ENCODE assay signal across 1 cellular context in genomic region chr17:68482576-68483001, GRCh38.
TF ChIP-seq lines count a peak whose summit lies in the region.

No MANE protein-coding gene starts in this region.

TF ChIP-seq in HepG2, 621 proteins besides CTCF, POLR2A, EP300 and RAD21 (continued from another document and continues in another):
- no peak for TF ChIP-seq PLSCR1 (CRISPR knock-in tag; IDR thresholded peaks at IDR 0.05; ENCODE audit: borderline replicate concordance)
- no peak for TF ChIP-seq ZFP36 (IDR thresholded peaks at IDR 0.05; ENCODE audit: borderline replicate concordance, low read depth, low read length, partially characterized antibody)
- no peak for TF ChIP-seq FOXP1 (IDR thresholded peaks at IDR 0.05)
- TF ChIP-seq FOXP1 (CRISPR knock-in tag; IDR thresholded peaks at IDR 0.05), result peak; percentile 77; the same call in 1 of the 2 replicates
- TF ChIP-seq NONO (IDR thresholded peaks at IDR 0.05), result no peak
- 0 out of 2 replicates have a peak, but pooled peaks have one; percentile 46 for TF ChIP-seq NONO (CRISPR knock-in tag; conservative IDR thresholded peaks at IDR 0.05)
- TF ChIP-seq SMARCE1 (IDR thresholded peaks at IDR 0.05; ENCODE audit: borderline replicate concordance), result no peak
- TF ChIP-seq REST (IDR thresholded peaks at IDR 0.05; ENCODE audit: borderline replicate concordance in 1 of 2, low read depth in 1 of 2, low read length in 2 of 2), result peak in 1 of 2 experiments; percentile 45; a peak in 1 of 4 replicates
- no peak for TF ChIP-seq ZNF558 (CRISPR knock-in tag; IDR thresholded peaks at IDR 0.05; ENCODE audit: borderline replicate concordance)
- TF ChIP-seq ATF1 (CRISPR knock-in tag; IDR thresholded peaks at IDR 0.05), result peak; percentile 67; the same call in 1 of the 2 replicates
- no peak for TF ChIP-seq RELA (CRISPR knock-in tag; IDR thresholded peaks at IDR 0.05)
- TF ChIP-seq TARDBP (CRISPR knock-in tag; IDR thresholded peaks at IDR 0.05), result peak; percentile 83; the same call in 1 of the 2 replicates
- peak; percentile 90 for TF ChIP-seq HHEX (CRISPR knock-in tag; IDR thresholded peaks at IDR 0.05)
- TF ChIP-seq ARID2 (CRISPR knock-in tag; IDR thresholded peaks at IDR 0.05; ENCODE audit: borderline replicate concordance), result 0 out of 2 replicates have a peak, but pooled peaks have one; percentile 35
- peak; percentile 36; the same call in 1 of the 2 replicates for TF ChIP-seq REPIN1 (CRISPR knock-in tag; IDR thresholded peaks at IDR 0.05; ENCODE audit: borderline replicate concordance, low read depth)
- TF ChIP-seq KAT7 (CRISPR knock-in tag; IDR thresholded peaks at IDR 0.05; ENCODE audit: borderline replicate concordance), result no peak
- TF ChIP-seq RCOR2 (CRISPR knock-in tag; IDR thresholded peaks at IDR 0.05), result peak; percentile 68
- peak; percentile 98 for TF ChIP-seq SOX13 (IDR thresholded peaks at IDR 0.05)
- peak in 1 of 2 experiments; percentile 100; a peak in 2 of 4 replicates for TF ChIP-seq SOX13 (CRISPR knock-in tag; conservative IDR thresholded peaks at IDR 0.05 in 1 of 2, IDR thresholded peaks at IDR 0.05 in 1 of 2)
- TF ChIP-seq RERE (CRISPR knock-in tag; IDR thresholded peaks at IDR 0.05; ENCODE audit: low read depth), result peak; percentile 97
- peak; percentile 86 for TF ChIP-seq GFI1 (CRISPR knock-in tag; IDR thresholded peaks at IDR 0.05; ENCODE audit: borderline replicate concordance)
- peak; percentile 87 for TF ChIP-seq HDAC2 (CRISPR knock-in tag; IDR thresholded peaks at IDR 0.05)
- TF ChIP-seq FOXO1 (CRISPR knock-in tag; IDR thresholded peaks at IDR 0.05), result peak; percentile 93
- peak; percentile 35; the same call in 1 of the 2 replicates for TF ChIP-seq TCF7L2 (IDR thresholded peaks at IDR 0.05; ENCODE audit: low read depth, low read length)
- TF ChIP-seq CBFB (CRISPR knock-in tag; IDR thresholded peaks at IDR 0.05), result peak; percentile 57; the same call in 1 of the 2 replicates
- TF ChIP-seq POGK (CRISPR knock-in tag; conservative IDR thresholded peaks at IDR 0.05), result no peak
- peak; percentile 38; the same call in 1 of the 2 replicates for TF ChIP-seq ZNF703 (CRISPR knock-in tag; IDR thresholded peaks at IDR 0.05; ENCODE audit: borderline replicate concordance)
- TF ChIP-seq NFIC (IDR thresholded peaks at IDR 0.05; ENCODE audit: low read length), result peak; percentile 90
- TF ChIP-seq ZHX2 (IDR thresholded peaks at IDR 0.05; ENCODE audit: low read depth), result no peak
- no peak for TF ChIP-seq ZHX2 (CRISPR knock-in tag; IDR thresholded peaks at IDR 0.05; ENCODE audit: borderline replicate concordance)
- no peak for TF ChIP-seq ZNF260 (CRISPR knock-in tag; IDR thresholded peaks at IDR 0.05; ENCODE audit: borderline replicate concordance, low read depth)
- 0 out of 2 replicates have a peak, but pooled peaks have one; percentile 25 for TF ChIP-seq ZSCAN31 (CRISPR knock-in tag; IDR thresholded peaks at IDR 0.05; ENCODE audit: low read depth)
- 0 out of 2 replicates have a peak, but pooled peaks have one; percentile 8 for TF ChIP-seq THAP11 (CRISPR knock-in tag; IDR thresholded peaks at IDR 0.05)
- peak; percentile 91 for TF ChIP-seq TCF7 (IDR thresholded peaks at IDR 0.05; ENCODE audit: low read depth)
- TF ChIP-seq YEATS2 (CRISPR knock-in tag; IDR thresholded peaks at IDR 0.05; ENCODE audit: borderline replicate concordance), result 0 out of 2 replicates have a peak, but pooled peaks have one; percentile 10
- TF ChIP-seq ETV5 (CRISPR knock-in tag; IDR thresholded peaks at IDR 0.05; ENCODE audit: borderline replicate concordance), result peak; percentile 60; the same call in 1 of the 2 replicates
- 0 out of 2 replicates have a peak, but pooled peaks have one; percentile 61 for TF ChIP-seq RFXANK (CRISPR knock-in tag; IDR thresholded peaks at IDR 0.05)
- TF ChIP-seq ZNF430 (CRISPR knock-in tag; IDR thresholded peaks at IDR 0.05), result peak; percentile 78; the same call in 1 of the 2 replicates
- no peak for TF ChIP-seq ZNF546 (CRISPR knock-in tag; conservative IDR thresholded peaks at IDR 0.05)
- TF ChIP-seq ZNF576 (CRISPR knock-in tag; IDR thresholded peaks at IDR 0.05), result no peak
- peak; percentile 88; the same call in 1 of the 2 replicates for TF ChIP-seq RXRA (CRISPR knock-in tag; IDR thresholded peaks at IDR 0.05)
- TF ChIP-seq ZNF577 (CRISPR knock-in tag; IDR thresholded peaks at IDR 0.05; ENCODE audit: borderline replicate concordance, low read depth), result no peak
- peak; percentile 94; the same call in 1 of the 2 replicates for TF ChIP-seq FOXJ3 (CRISPR knock-in tag; IDR thresholded peaks at IDR 0.05; ENCODE audit: borderline replicate concordance)
- TF ChIP-seq ZNF24 (IDR thresholded peaks at IDR 0.05), result no peak
- peak; percentile 98 for TF ChIP-seq GATA4 (IDR thresholded peaks at IDR 0.05; ENCODE audit: borderline replicate concordance, low read depth)
- TF ChIP-seq CBX1 (IDR thresholded peaks at IDR 0.05; ENCODE audit: low read depth), result no peak
- TF ChIP-seq SALL1 (CRISPR knock-in tag; IDR thresholded peaks at IDR 0.05), result peak; percentile 37; the same call in 1 of the 2 replicates
- peak; percentile 89 for TF ChIP-seq BCL6 (CRISPR knock-in tag; IDR thresholded peaks at IDR 0.05)
- TF ChIP-seq ATM (IDR thresholded peaks at IDR 0.05; ENCODE audit: borderline replicate concordance), result no peak
